ENCODE assay signal across 22 cellular contexts in the genomic region with DNA sequence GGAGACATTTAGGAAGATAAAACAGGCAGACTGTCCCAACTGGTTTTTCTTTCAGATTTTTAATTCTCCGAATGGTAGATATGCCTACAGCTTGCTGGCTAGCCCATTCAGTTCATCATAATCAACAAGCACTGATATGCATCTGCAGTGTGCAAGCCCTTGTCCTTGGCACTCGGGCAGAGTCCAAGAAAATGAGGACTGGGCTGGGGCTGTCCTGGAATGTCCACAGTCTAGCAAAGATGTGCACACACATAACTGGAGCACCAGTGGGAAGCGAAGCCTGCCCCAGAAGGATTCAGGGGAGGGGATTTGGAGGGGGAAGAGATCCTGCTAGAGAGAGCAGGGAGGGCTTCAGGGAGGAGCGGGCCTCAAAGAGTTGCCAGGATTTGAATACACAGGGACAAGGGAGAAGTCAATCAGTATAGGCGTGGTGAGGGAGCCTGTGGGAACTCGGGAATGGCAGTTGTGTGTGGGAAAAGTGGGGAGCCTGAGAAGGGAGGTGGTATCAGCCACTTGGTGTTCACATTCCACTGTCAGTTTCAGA. TPM values are rescaled to one million over a fixed set of nuclear protein-coding genes. Genes with fewer than 3 reads are reported as not detected.
DNase-seq lines count a peak whose midpoint lies in the region; ATAC-seq and TF ChIP-seq lines count a peak whose summit lies in the region.
"Had no signal": no experiment of that assay in that cellular context is flagged by ENCODE, and none has a peak within 500 bp of the region (broad histone marks: within the 10 kb centered on the region; RNA-seq: fewer than 3 reads in every experiment).

No MANE protein-coding gene starts in this region.

- peak overlapping the region in 10 of 11 experiments; percentile 74 to 93 (median 86); a peak in 20 of 22 replicates for H3K27ac ChIP-seq in BLaER1 treated with 17β-estradiol and CSF1 and Interleukin-3, amounts not matched to agents 10 nM and 100 nM
- H3K27ac ChIP-seq in HL-60 (replicated peaks), result peak overlapping the region; percentile 86
- H3K27ac ChIP-seq in neural progenitor cell, result no peak overlapping the region

- TF ChIP-seq CTCF in HL-60 (IDR thresholded peaks at IDR 0.05; ENCODE audit: insufficient read depth, low read length) (no peak), osteocyte (IDR thresholded peaks at IDR 0.05) (no peak), neural progenitor cell (IDR thresholded peaks at IDR 0.05) (no peak), Caco-2 (IDR thresholded peaks at IDR 0.05; ENCODE audit: insufficient read depth in 1 of 2, low read depth in 1 of 2, low read length in 1 of 2, severe bottlenecking in 1 of 2, unreplicated experiment in 1 of 2) (no peak)

- H3K9me3 Mint-ChIP-seq in effector memory CD8-positive, alpha-beta T cell, result no peaks in the 10 kb centered on the region
- no peaks in the 10 kb centered on the region for H3K9me3 Mint-ChIP-seq in osteocyte (ENCODE audit: unreplicated experiment)
- H3K9me3 Mint-ChIP-seq in neural progenitor cell, result no peaks in the 10 kb centered on the region
- H3K9me3 Mint-ChIP-seq in Caco-2 (ENCODE audit: unreplicated experiment), result no peaks in the 10 kb centered on the region
- H3K9me3 Mint-ChIP-seq: IgD-negative memory B cell; naive thymus-derived CD4-positive, alpha-beta T cell had no signal

- no peak overlapping the region for H3K4me3 Mint-ChIP-seq in effector memory CD8-positive, alpha-beta T cell
- H3K4me3 Mint-ChIP-seq in osteocyte (ENCODE audit: unreplicated experiment) (no peak overlapping the region), neural progenitor cell (no peak overlapping the region), Caco-2 (ENCODE audit: unreplicated experiment) (no peak overlapping the region)

- CTCF ChIA-PET in Caco-2 (lab: Charles Lee), result no interaction called here

- peak overlapping the region; percentile 44 to 73 for H3K27ac Mint-ChIP-seq in effector memory CD8-positive, alpha-beta T cell
- H3K27ac Mint-ChIP-seq in osteocyte (ENCODE audit: unreplicated experiment) (no peak overlapping the region), neural progenitor cell (no peak overlapping the region), Caco-2 (ENCODE audit: unreplicated experiment) (no peak overlapping the region)
- H3K27ac Mint-ChIP-seq: IgD-negative memory B cell had no signal

- DNase-seq in HL-60 (ENCODE audit: low read depth in 1 of 2, low spot score in 1 of 2) (no peak), osteocyte (ENCODE audit: extremely low spot score, unreplicated experiment) (peak; percentile 59), neural progenitor cell (ENCODE audit: low spot score) (no peak), Caco-2 (no peak)
- DNase-seq in effector memory CD8-positive, alpha-beta T cell, result no peak
- DNase-seq in stimulated activated CD8-positive, alpha-beta memory T cell treated with anti-CD3 and anti-CD28 coated beads, Interleukin-4, amount 100 ng/mL, for 48 hours, result no peak
- DNase-seq: activated CD4-positive, alpha-beta T cell treated with anti-CD3 and anti-CD28 coated beads, Interleukin-2, amount 50 U/mL, for 48 hours; activated gamma-delta T cell; BE2C; brain microvascular endothelial cell; effector CD4-positive, alpha-beta T cell; left ventricle myocardium inferior; NCI-H1105; retina; Right ventricle myocardium superior; stimulated activated CD4-positive, alpha-beta T cell treated with anti-CD3 and anti-CD28 coated beads, Interleukin-2, amount 100 ng/mL, for 24 hours; T1000 had no signal

- H3K36me3 ChIP-seq in BLaER1 treated with 17β-estradiol and CSF1 and Interleukin-3, amounts not matched to agents 10 nM and 100 nM, result peaks cover 14 to 45% (median 35%) of the 10 kb centered on the region in 11 experiments; a peak in 21 of 22 replicates
- H3K36me3 ChIP-seq in neural progenitor cell, result no peaks in the 10 kb centered on the region
- H3K36me3 ChIP-seq in Caco-2 (ENCODE audit: control insufficient read depth, insufficient read depth, low read length), result peaks cover 1% of the 10 kb centered on the region; the same call in 1 of the 2 replicates
- H3K36me3 ChIP-seq: BE2C, brain microvascular endothelial cell had no signal

- H3K36me3 Mint-ChIP-seq in effector memory CD8-positive, alpha-beta T cell (ENCODE audit: insufficient read depth), result peaks cover 5% of the 10 kb centered on the region
- H3K36me3 Mint-ChIP-seq in osteocyte (ENCODE audit: unreplicated experiment) (peaks cover 7% of the 10 kb centered on the region), neural progenitor cell (peaks cover 9% of the 10 kb centered on the region), Caco-2 (ENCODE audit: insufficient read depth, unreplicated experiment) (no peaks in the 10 kb centered on the region)

- no TSS peak for BruUV-seq in Caco-2 (replicated peaks; lab: Mats Ljungman, UMichigan)

- ATAC-seq in effector memory CD8-positive, alpha-beta T cell (replicated peaks), result no peak
- ATAC-seq in GM21786 (IDR thresholded peaks at IDR 0.05; ENCODE audit: unreplicated experiment), result no peak

- H3K79me2 ChIP-seq in neural progenitor cell (ENCODE audit: low read depth), result no peaks in the 10 kb centered on the region

- no peaks in the 10 kb centered on the region for H3F3A ChIP-seq in neural progenitor cell (ENCODE audit: low read depth)

- peaks cover 40 to 67% (median 60%) of the 10 kb centered on the region in 10 experiments for H3K4me1 ChIP-seq in BLaER1 treated with 17β-estradiol and CSF1 and Interleukin-3, amounts not matched to agents 10 nM and 100 nM
- H3K4me1 ChIP-seq in neural progenitor cell (no peaks in the 10 kb centered on the region), Caco-2 (no peaks in the 10 kb centered on the region)
- H3K4me1 ChIP-seq: BE2C, HAP-1 had no signal

- H3K4me3 ChIP-seq in BLaER1 treated with 17β-estradiol and CSF1 and Interleukin-3, amounts not matched to agents 10 nM and 100 nM, result no peak overlapping the region
- no peak overlapping the region for H3K4me3 ChIP-seq in HL-60 (replicated peaks; ENCODE audit: insufficient read depth, low read length)
- H3K4me3 ChIP-seq in neural progenitor cell, result no peak overlapping the region
- H3K4me3 ChIP-seq in Caco-2 (ENCODE audit: low read depth, low read length), result no peak overlapping the region
- H3K4me3 ChIP-seq: HAP-1, left ventricle myocardium inferior had no signal

- peaks cover 9 to 18% of the 10 kb centered on the region in 2 donors for H3K4me1 Mint-ChIP-seq in effector memory CD8-positive, alpha-beta T cell (ENCODE audit: low read depth in 2 of 2)
- H3K4me1 Mint-ChIP-seq in osteocyte (ENCODE audit: unreplicated experiment) (peaks cover 12% of the 10 kb centered on the region), neural progenitor cell (no peaks in the 10 kb centered on the region), Caco-2 (ENCODE audit: low read depth, unreplicated experiment) (no peaks in the 10 kb centered on the region)

- no peak overlapping the region for H2AFZ ChIP-seq in neural progenitor cell (replicated peaks)

- H3K9ac ChIP-seq in BLaER1 treated with 17β-estradiol and CSF1 and Interleukin-3, amounts not matched to agents 10 nM and 100 nM, result peak overlapping the region in 4 of 11 experiments; percentile 63 to 74 (median 72); a peak in 5 of 22 replicates
- H3K9ac ChIP-seq in neural progenitor cell, result no peak overlapping the region

- POLR2A ChIA-PET in Caco-2 (lab: Charles Lee), result interaction anchor here (0.6 kb wide), 1 partner anchor 255 kb away, joined by 4 read pairs; no protein-coding TSS in a partner anchor

- H4K20me1 ChIP-seq in BLaER1 treated with 17β-estradiol and CSF1 and Interleukin-3, amounts not matched to agents 10 nM and 100 nM, result no peaks in the 10 kb centered on the region
- no peaks in the 10 kb centered on the region for H4K20me1 ChIP-seq in neural progenitor cell (ENCODE audit: low read depth)

- intact Hi-C loops in Caco-2 (cut with micrococcal nuclease; ENCODE audit: unreplicated experiment), result no loop called here

- no peaks in the 10 kb centered on the region for H3K27me3 Mint-ChIP-seq in effector memory CD8-positive, alpha-beta T cell
- H3K27me3 Mint-ChIP-seq in osteocyte (ENCODE audit: unreplicated experiment) (no peaks in the 10 kb centered on the region), neural progenitor cell (ENCODE audit: insufficient read depth, low read depth) (peaks cover 5% of the 10 kb centered on the region), Caco-2 (ENCODE audit: insufficient read depth, unreplicated experiment) (no peaks in the 10 kb centered on the region)
- H3K27me3 Mint-ChIP-seq: IgD-negative memory B cell; naive thymus-derived CD4-positive, alpha-beta T cell had no signal

- no peaks in the 10 kb centered on the region for H3K27me3 ChIP-seq in BLaER1 treated with 17β-estradiol and CSF1 and Interleukin-3, amounts not matched to agents 10 nM and 100 nM
- H3K27me3 ChIP-seq in HL-60 (ENCODE audit: insufficient read depth, poor library complexity, severe bottlenecking) (no peaks in the 10 kb centered on the region), neural progenitor cell (no peaks in the 10 kb centered on the region), Caco-2 (replicated peaks; ENCODE audit: control insufficient read depth, insufficient read depth, low read length) (no peaks in the 10 kb centered on the region)
- H3K27me3 ChIP-seq: BE2C, brain microvascular endothelial cell had no signal

- H3K4me2 ChIP-seq in BLaER1 treated with 17β-estradiol and CSF1 and Interleukin-3, amounts not matched to agents 10 nM and 100 nM, result peak overlapping the region in 10 of 11 experiments; percentile 63 to 93 (median 82); a peak in 16 of 22 replicates
- no peak overlapping the region for H3K4me2 ChIP-seq in neural progenitor cell

- H3K9me3 ChIP-seq in BLaER1 treated with 17β-estradiol and CSF1 and Interleukin-3, amounts not matched to agents 10 nM and 100 nM (replicated peaks in 1 of 11), result no peaks in the 10 kb centered on the region; a peak in 1 of 22 replicates
- H3K9me3 ChIP-seq in neural progenitor cell (ENCODE audit: low read depth) (no peaks in the 10 kb centered on the region), Caco-2 (no peaks in the 10 kb centered on the region)
- H3K9me3 ChIP-seq: BE2C, HAP-1, left ventricle myocardium inferior had no signal

RNA-seq across cellular contexts. Expression of gene FAH, which starts 8.7 kb away (rescaled TPM):
- total RNA-seq in osteocyte (9.5 and 12.9 TPM in 2 replicates), neural progenitor cell (ENCODE audit: low replicate concordance) (8.3 and 15.3 TPM in 2 replicates), Caco-2 (2022) (20.4 TPM in 2 replicates)

Comparison
In these comparisons a context has a peak if more than half of its experiments do, and no peak if none do; other contexts are left out.
1. H3K27ac Mint-ChIP-seq: peak in effector memory CD8-positive, alpha-beta T cell (2 of 2); none in osteocyte (single experiment), neural progenitor cell (single experiment) and Caco-2 (single experiment).